Comparison of ENCODE assay signal across 11 cellular contexts in genomic region chr14:77565289-77566081, GRCh38. TPM values are rescaled to one million over a fixed set of nuclear protein-coding genes. Genes with fewer than 3 reads are reported as not detected.
DNase-seq lines count a peak whose midpoint lies in the region; ATAC-seq, FAIRE-seq and TF ChIP-seq lines count a peak whose summit lies in the region.
"Had no signal": no experiment of that assay in that cellular context is flagged by ENCODE, and none has a peak within 500 bp of the region (broad histone marks: within the 10 kb centered on the region; RNA-seq: fewer than 3 reads in every experiment).

No MANE protein-coding gene starts in this region.

- H3K9me3 ChIP-seq in left ventricle myocardium inferior (replicated peaks) (no peaks in the 10 kb centered on the region), keratinocyte (ENCODE audit: control insufficient read depth, low read depth, low read length) (no peaks in the 10 kb centered on the region), upper lobe of right lung (no peaks in the 10 kb centered on the region), smooth muscle cell (replicated peaks; ENCODE audit: low read depth) (no peaks in the 10 kb centered on the region)
- H3K9me3 ChIP-seq: BLaER1 had no signal

- intact Hi-C loops in left ventricle myocardium inferior (cut with micrococcal nuclease) = no loop called here
- intact Hi-C loops in cardiac septum (cut with DNase I) = no loop called here
- intact Hi-C loops in activated T-helper 1 cell treated with anti-CD3 and anti-CD28 coated beads, Interleukin-12 subunit alpha, Interleukin-12 subunit beta, Interleukin-2, Interleukin-4 antibody, amounts not matched to agents 30 ng/mL and 10 ng/mL and 1 ng/mL, durations not matched to agents 14 hours and 24 hours and 36 hours (cut with micrococcal nuclease) = no loop called here
- intact Hi-C loops in upper lobe of right lung (cut with DNase I) = no loop called here

- H3K36me3 Mint-ChIP-seq in activated T-helper 1 cell treated with anti-CD3 and anti-CD28 coated beads, Interleukin-12 subunit alpha, Interleukin-12 subunit beta, Interleukin-2, Interleukin-4 antibody, amounts not matched to agents 30 ng/mL and 10 ng/mL and 1 ng/mL, durations not matched to agents 14 hours and 24 hours and 36 hours (ENCODE audit: low read depth) = peaks cover 34% of the 10 kb centered on the region

- dilution Hi-C loops in keratinocyte (cut with MboI; ENCODE audit: extremely low pct_ligation_motif_present, low sequenced_read_pairs) = no loop called here

- no peak overlapping the region for H3K4me3 Mint-ChIP-seq in activated T-helper 1 cell treated with anti-CD3 and anti-CD28 coated beads, Interleukin-12 subunit alpha, Interleukin-12 subunit beta, Interleukin-2, Interleukin-4 antibody, amounts not matched to agents 30 ng/mL and 10 ng/mL and 1 ng/mL, durations not matched to agents 14 hours and 24 hours and 36 hours

- H3K27ac Mint-ChIP-seq in activated T-helper 1 cell treated with anti-CD3 and anti-CD28 coated beads, Interleukin-12 subunit alpha, Interleukin-12 subunit beta, Interleukin-2, Interleukin-4 antibody, amounts not matched to agents 30 ng/mL and 10 ng/mL and 1 ng/mL, durations not matched to agents 14 hours and 24 hours and 36 hours = peak overlapping the region; percentile 75

- peaks cover 5% of the 10 kb centered on the region for H3F3A ChIP-seq in smooth muscle cell (ENCODE audit: low read depth)

- H3K4me3 ChIP-seq in left ventricle myocardium inferior (no peak overlapping the region), keratinocyte (ENCODE audit: control insufficient read depth in 2 of 3, extremely low read depth in 1 of 3, insufficient read depth in 2 of 3, low read depth in 1 of 3, low read length in 3 of 3) (no peak overlapping the region), upper lobe of right lung (no peak overlapping the region), smooth muscle cell (no peak overlapping the region)
- H3K4me3 ChIP-seq: BLaER1 had no signal

- ATAC-seq in upper lobe of right lung (peak; percentile 76), HG03280 (IDR thresholded peaks at IDR 0.05; ENCODE audit: unreplicated experiment) (no peak)
- ATAC-seq: esophagus mucosa had no signal

- H3K4me2 ChIP-seq in keratinocyte (ENCODE audit: control insufficient read depth, extremely low read depth, insufficient read depth, low read depth, low read length) (no peak overlapping the region), smooth muscle cell (no peak overlapping the region)
- H3K4me2 ChIP-seq: BLaER1 had no signal

- H4K20me1 ChIP-seq in keratinocyte (ENCODE audit: control insufficient read depth, extremely low read depth, insufficient read depth, low read length) (peaks cover 5% of the 10 kb centered on the region), smooth muscle cell (ENCODE audit: low read depth) (peaks cover 12% of the 10 kb centered on the region)
- H4K20me1 ChIP-seq: BLaER1 had no signal

- no peak overlapping the region for H2AFZ ChIP-seq in keratinocyte (ENCODE audit: control insufficient read depth, low read length)
- no peak overlapping the region for H2AFZ ChIP-seq in smooth muscle cell (ENCODE audit: low read depth)

- FAIRE-seq in keratinocyte (lab: Jason Lieb, UNC) = peak; percentile 55

- H3K27ac ChIP-seq in left ventricle myocardium inferior (replicated peaks) = peak overlapping the region; percentile 31
- H3K27ac ChIP-seq in keratinocyte (ENCODE audit: control insufficient read depth, insufficient read depth, low read length) = no peak overlapping the region
- H3K27ac ChIP-seq in upper lobe of right lung = peak overlapping the region; percentile 51
- H3K27ac ChIP-seq in smooth muscle cell (ENCODE audit: low read depth) = no peak overlapping the region
- H3K27ac ChIP-seq: BLaER1 had no signal

- no peaks in the 10 kb centered on the region for H3K27me3 Mint-ChIP-seq in activated T-helper 1 cell treated with anti-CD3 and anti-CD28 coated beads, Interleukin-12 subunit alpha, Interleukin-12 subunit beta, Interleukin-2, Interleukin-4 antibody, amounts not matched to agents 30 ng/mL and 10 ng/mL and 1 ng/mL, durations not matched to agents 14 hours and 24 hours and 36 hours (ENCODE audit: insufficient read depth)

- TF ChIP-seq CTCF in left ventricle myocardium inferior (IDR thresholded peaks at IDR 0.05; ENCODE audit: borderline replicate concordance) (no peak), keratinocyte (optimal IDR thresholded peaks at IDR 0.05 in 1 of 3, IDR thresholded peaks at IDR 0.05 in 1 of 3, conservative IDR thresholded peaks at IDR 0.05 in 1 of 3; ENCODE audit: extremely low read depth in 1 of 3, insufficient read depth in 2 of 3, low read length in 3 of 3) (no peak), upper lobe of right lung (IDR thresholded peaks at IDR 0.05) (no peak), smooth muscle cell (IDR thresholded peaks at IDR 0.05; ENCODE audit: borderline replicate concordance, insufficient read depth, poor library complexity, severe bottlenecking) (no peak)

- no peaks in the 10 kb centered on the region for H3K9me1 ChIP-seq in keratinocyte (ENCODE audit: control insufficient read depth, extremely low read depth, insufficient read depth, low read length)

- H3K27me3 ChIP-seq in left ventricle myocardium inferior (ENCODE audit: low read depth) = no peaks in the 10 kb centered on the region
- no peaks in the 10 kb centered on the region for H3K27me3 ChIP-seq in keratinocyte (ENCODE audit: control insufficient read depth, extremely low read depth, insufficient read depth, low read length)
- no peaks in the 10 kb centered on the region for H3K27me3 ChIP-seq in upper lobe of right lung
- H3K27me3 ChIP-seq in smooth muscle cell (ENCODE audit: low read depth) = no peaks in the 10 kb centered on the region
- H3K27me3 ChIP-seq: BLaER1 had no signal

- H3K9ac ChIP-seq in keratinocyte (ENCODE audit: control insufficient read depth, extremely low read depth, insufficient read depth, low read length) (no peak overlapping the region), smooth muscle cell (ENCODE audit: low read depth) (no peak overlapping the region)
- H3K9ac ChIP-seq: BLaER1 had no signal

- H3K79me2 ChIP-seq in keratinocyte (ENCODE audit: control insufficient read depth, insufficient read depth, low read length) (peaks cover 2% of the 10 kb centered on the region), smooth muscle cell (ENCODE audit: low read depth) (peaks cover 7% of the 10 kb centered on the region)

- H3K4me1 ChIP-seq in left ventricle myocardium inferior (no peaks in the 10 kb centered on the region), keratinocyte (ENCODE audit: control insufficient read depth, extremely low read depth, insufficient read depth, low read length) (no peaks in the 10 kb centered on the region), upper lobe of right lung (no peaks in the 10 kb centered on the region), smooth muscle cell (ENCODE audit: low read depth) (no peaks in the 10 kb centered on the region)

- H3K4me1 Mint-ChIP-seq in activated T-helper 1 cell treated with anti-CD3 and anti-CD28 coated beads, Interleukin-12 subunit alpha, Interleukin-12 subunit beta, Interleukin-2, Interleukin-4 antibody, amounts not matched to agents 30 ng/mL and 10 ng/mL and 1 ng/mL, durations not matched to agents 14 hours and 24 hours and 36 hours (ENCODE audit: low read depth) = peaks cover 8% of the 10 kb centered on the region

- WGBS in smooth muscle cell (ENCODE audit: low lambda C conversion rate) = 90% methylated on average over 9 of the region's 9 CpGs

- DNase-seq in left ventricle myocardium inferior (no peak), cardiac septum (ENCODE audit: low spot score) (no peak), keratinocyte (ENCODE audit: low read depth, low spot score) (no peak), upper lobe of right lung (no peak), smooth muscle cell (lab: John Stamatoyannopoulos, UW; ENCODE audit: unreplicated experiment) (no peak)
- DNase-seq in activated T-helper 1 cell treated with anti-CD3 and anti-CD28 coated beads, Interleukin-12 subunit alpha, Interleukin-12 subunit beta, Interleukin-2, Interleukin-4 antibody, amounts not matched to agents 30 ng/mL and 10 ng/mL and 1 ng/mL, durations not matched to agents 14 hours and 24 hours and 36 hours (ENCODE audit: low spot score) = no peak
- DNase-seq in stimulated activated CD4-positive, alpha-beta T cell treated with anti-CD3 and anti-CD28 coated beads, Interleukin-4, amount 100 ng/mL, for 1 hour = no peak
- DNase-seq: activated gamma-delta T cell treated with Interleukin-2 at 50 U/mL for 16 hours had no signal

- H3K9me3 Mint-ChIP-seq in activated T-helper 1 cell treated with anti-CD3 and anti-CD28 coated beads, Interleukin-12 subunit alpha, Interleukin-12 subunit beta, Interleukin-2, Interleukin-4 antibody, amounts not matched to agents 30 ng/mL and 10 ng/mL and 1 ng/mL, durations not matched to agents 14 hours and 24 hours and 36 hours = no peaks in the 10 kb centered on the region

- peaks cover 48% of the 10 kb centered on the region for H3K36me3 ChIP-seq in left ventricle myocardium inferior
- peaks cover 4 to 8% of the 10 kb centered on the region in 2 experiments for H3K36me3 ChIP-seq in keratinocyte (ENCODE audit: control insufficient read depth in 2 of 2, extremely low read depth in 1 of 2, insufficient read depth in 2 of 2, low read length in 2 of 2)
- peaks cover 44% of the 10 kb centered on the region for H3K36me3 ChIP-seq in upper lobe of right lung
- peaks cover 14% of the 10 kb centered on the region for H3K36me3 ChIP-seq in smooth muscle cell (ENCODE audit: low read depth)

RNA-seq across cellular contexts. Expression of gene SPTLC2, which starts 51.0 kb away (rescaled TPM):
- 11.5 TPM for total RNA-seq in left ventricle myocardium inferior
- 13.5 TPM for total RNA-seq in cardiac septum
- total RNA-seq in activated T-helper 1 cell treated with anti-CD3 and anti-CD28 coated beads, Interleukin-12 subunit alpha, Interleukin-12 subunit beta, Interleukin-2, Interleukin-4 antibody, amounts not matched to agents 30 ng/mL and 10 ng/mL and 1 ng/mL, durations not matched to agents 14 hours and 24 hours and 36 hours = 29.9 and 31.9 TPM in 2 replicates
- 32.4 to 46.8 TPM (median 34.8 TPM) in 3 replicates for polyA plus RNA-seq in keratinocyte
- 34.8 TPM for polyA plus RNA-seq in keratinocyte (2011; ENCODE audit: low read depth)
- polyA plus RNA-seq in keratinocyte (2011; cell fraction: cytosol; rRNA removed) = 12.6 and 17.5 TPM in 2 replicates
- 48.0 and 56.0 TPM in 2 replicates for polyA plus RNA-seq in keratinocyte (2011; cell fraction: nucleus; rRNA removed)
- 20.2 and 29.9 TPM in 2 replicates for polyA plus RNA-seq in keratinocyte (2012; ENCODE audit: low replicate concordance)
- 40.7 to 84.1 TPM (median 56.1 TPM) in 3 replicates for polyA minus RNA-seq in keratinocyte
- polyA minus RNA-seq in keratinocyte (2011; cell fraction: cytosol; rRNA and poly(A)+ RNA removed) = 19.4 TPM
- polyA minus RNA-seq in keratinocyte (2011; cell fraction: nucleus; rRNA and poly(A)+ RNA removed) = 62.6 and 104 TPM in 2 replicates
- total RNA-seq in upper lobe of right lung = 44.2 TPM
- 24.8 and 36.2 TPM in 2 replicates for total RNA-seq in smooth muscle cell
- polyA plus RNA-seq in smooth muscle cell = 21.8 and 23.4 TPM in 2 replicates

Comparison
In these comparisons a context has a peak if more than half of its experiments do, and no peak if none do; other contexts are left out.
1. H3K27ac ChIP-seq: peak in left ventricle myocardium inferior (single experiment) and upper lobe of right lung (single experiment); none in keratinocyte (single experiment) and smooth muscle cell (single experiment).